In genomic region chr2:127387655-127388422, GRCh38 we compare ENCODE assay signal across 8 cellular contexts. TPM values are rescaled to one million over a fixed set of nuclear protein-coding genes. Genes with fewer than 3 reads are reported as not detected.
DNase-seq lines count a peak whose midpoint lies in the region; ATAC-seq, FAIRE-seq and TF ChIP-seq lines count a peak whose summit lies in the region.

Gene MAP3K2 (minus strand): TSS chr2:127387975. CDS start chr2:127343129, 44,846 bp downstream.

- TF ChIP-seq POLR2A in GM12891 (IDR thresholded peaks at IDR 0.05; ENCODE audit: low read depth, low read length) (peak; percentile 89), transverse colon (IDR thresholded peaks at IDR 0.05) (peak; percentile 86)

- H3K9me3 Mint-ChIP-seq in T-cell: no peaks in the 10 kb centered on the region

- TF ChIP-seq EP300 in transverse colon (IDR thresholded peaks at IDR 0.05; ENCODE audit: low read depth): no peak

- H3K4me3 Mint-ChIP-seq in T-cell: peak within 1 kb of the TSS; percentile 86 to 91 (median 88)

- ATAC-seq in HG02759 (IDR thresholded peaks at IDR 0.05; ENCODE audit: unreplicated experiment): peak; percentile 82
- ATAC-seq in T-cell (replicated peaks in 1 of 4): peak; percentile 80 to 85 (median 82)

- peak; percentile 100 for FAIRE-seq in GM12891 (lab: Jason Lieb, UNC)

- CTCF ChIA-PET in T-cell (lab: Charles Lee): interaction anchor here (1.1 to 2.4 kb wide), 2 partner anchors 27 to 28 kb away, joined by 3 to 22 read pairs; no protein-coding TSS in a partner anchor

- no peaks in the 10 kb centered on the region for H3K9me3 ChIP-seq in transverse colon

- no peaks in the 10 kb centered on the region for H3K27me3 Mint-ChIP-seq in T-cell

- in situ Hi-C loops in transverse colon (cut with MboI; ENCODE audit: low pct_ligation_motif_present in 1 of 4, low pct_unique_long_range_greater_than_20kb in 1 of 4, low sequenced_read_pairs in 3 of 4): no loop called here

- H3K27ac ChIP-seq in adipose tissue (ENCODE audit: low read depth, low read length) (peak within 1 kb of the TSS; percentile 100), transverse colon (peak within 1 kb of the TSS; percentile 99 to 100 (median 100))

- H3K36me3 ChIP-seq in transverse colon: no peaks in the 10 kb centered on the region

- H3K4me1 ChIP-seq in transverse colon: peaks cover 10 to 44% (median 21%) of the 10 kb centered on the region in 4 donors

- peak within 1 kb of the TSS; percentile 80 to 95 (median 84) for H3K4me3 ChIP-seq in transverse colon

- intact Hi-C loops in cardiac septum (cut with DNase I): loop anchor here (2.0 kb wide), 1 partner anchor 21 kb away; no protein-coding TSS in a partner anchor
- intact Hi-C loops in transverse colon (cut with DNase I; ENCODE audit: low total_unique reads): no loop called here

- peak within 1 kb of the TSS; percentile 98 to 99 for H3K27ac Mint-ChIP-seq in T-cell

- no peak for TF ChIP-seq CTCF in transverse colon (IDR thresholded peaks at IDR 0.05)

- H3K36me3 Mint-ChIP-seq in T-cell: peaks cover 19% of the 10 kb centered on the region

- no peaks in the 10 kb centered on the region for H3K27me3 ChIP-seq in transverse colon

- DNase-seq in GM12891 (ENCODE audit: insufficient read length, low spot score): peak; percentile 82
- DNase-seq in NCI-H1417 (lab: John Stamatoyannopoulos, UW): peak; percentile 92 to 94 (median 93)
- peak; percentile 87 to 99 (median 94) for DNase-seq in T-cell
- DNase-seq in cardiac septum (ENCODE audit: low spot score): peak; percentile 97
- peak; percentile 90 for DNase-seq in pons (ENCODE audit: low spot score)
- DNase-seq in transverse colon: peak; percentile 97

- WGBS in adipose tissue, 3 donors: 0% methylated on average over 77 to 100 of the region's 100 CpGs
- WGBS in transverse colon (ENCODE audit: low coverage in 1 of 2), 2 donors: 1% methylated on average over 39 of the region's 100 CpGs; no CpG with 5 or more reads in 1 of the 2 donors

- peaks cover 63 to 72% (median 68%) of the 10 kb centered on the region in 3 donors for H3K4me1 Mint-ChIP-seq in T-cell

- POLR2A ChIA-PET in T-cell (lab: Charles Lee): interaction anchor here (0.6 to 1.5 kb wide), 4 partner anchors 10 to 79 kb away, joined by 3 to 4 read pairs (median 3); no protein-coding TSS in a partner anchor

TF ChIP-seq in GM12891, 5 proteins besides CTCF, POLR2A, EP300 and RAD21:
- TF ChIP-seq TAF1 (IDR thresholded peaks at IDR 0.05; ENCODE audit: low read depth, low read length) (peak; percentile 63; the same call in 1 of the 2 replicates), PAX5 (IDR thresholded peaks at IDR 0.05; ENCODE audit: insufficient read depth, low read length, severe bottlenecking) (peak; percentile 10), POLR2AphosphoS5 (IDR thresholded peaks at IDR 0.05; ENCODE audit: low read depth, low read length) (peak; percentile 89), SPI1 (IDR thresholded peaks at IDR 0.05; ENCODE audit: low read depth, low read length) (no peak), POU2F2 (IDR thresholded peaks at IDR 0.05; ENCODE audit: low read depth, low read length) (peak; percentile 69)
TF ChIP-seq in GM12891: peak in this region for 4.

RNA-seq across cellular contexts. Expression of gene MAP3K2, which starts in this region (rescaled TPM):
- polyA plus RNA-seq in GM12891 (2012; ENCODE audit: low read depth, missing spikeins): 6.7 TPM
- total RNA-seq in T-cell: 10 to 100 TPM; 81.6 to 89.1 (median 83.2) TPM
- 1 to 10 TPM; 4.0 to 8.7 (median 8.3) TPM for polyA plus RNA-seq in adipose tissue
- total RNA-seq in cardiac septum: 31.6 TPM
- total RNA-seq in transverse colon: 10 to 100 TPM; 39.4 to 95.4 (median 72.9) TPM

Comparison
In these comparisons a context has a peak if more than half of its experiments do, and no peak if none do; other contexts are left out.
1. Peak in every context shown above with its lines: DNase-seq, ATAC-seq, H3K4me3 ChIP-seq and H3K27ac ChIP-seq.